In the genomic region with DNA sequence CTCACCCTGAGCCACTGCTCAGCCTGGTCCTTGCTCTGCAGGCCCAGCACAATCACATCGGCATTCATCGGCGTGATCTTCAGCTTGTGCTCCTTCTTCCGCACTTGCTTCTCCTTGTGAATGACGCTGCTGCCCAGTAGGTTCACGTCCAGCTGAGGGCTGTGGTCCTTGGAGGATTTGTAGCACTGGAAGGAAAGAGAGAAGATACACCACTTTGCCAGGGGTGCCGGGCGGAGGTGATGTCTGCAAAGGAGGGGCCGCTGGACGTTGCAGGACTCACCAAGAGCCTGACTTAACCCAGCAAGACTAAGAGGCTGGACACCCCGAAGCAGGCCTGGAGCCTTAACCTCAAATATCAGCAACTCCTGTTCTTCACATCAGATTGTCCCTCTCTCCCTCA, we compare ENCODE assay signal across 1 cellular context.
TF ChIP-seq lines count a peak whose summit lies in the region.

No MANE protein-coding gene starts in this region.

TF ChIP-seq in SK-N-SH treated with all-trans-retinoic acid at 6 μM for 48 hours, 23 proteins besides CTCF, POLR2A, EP300 and RAD21 (continued from another document):
- TF ChIP-seq, protein P1, sequence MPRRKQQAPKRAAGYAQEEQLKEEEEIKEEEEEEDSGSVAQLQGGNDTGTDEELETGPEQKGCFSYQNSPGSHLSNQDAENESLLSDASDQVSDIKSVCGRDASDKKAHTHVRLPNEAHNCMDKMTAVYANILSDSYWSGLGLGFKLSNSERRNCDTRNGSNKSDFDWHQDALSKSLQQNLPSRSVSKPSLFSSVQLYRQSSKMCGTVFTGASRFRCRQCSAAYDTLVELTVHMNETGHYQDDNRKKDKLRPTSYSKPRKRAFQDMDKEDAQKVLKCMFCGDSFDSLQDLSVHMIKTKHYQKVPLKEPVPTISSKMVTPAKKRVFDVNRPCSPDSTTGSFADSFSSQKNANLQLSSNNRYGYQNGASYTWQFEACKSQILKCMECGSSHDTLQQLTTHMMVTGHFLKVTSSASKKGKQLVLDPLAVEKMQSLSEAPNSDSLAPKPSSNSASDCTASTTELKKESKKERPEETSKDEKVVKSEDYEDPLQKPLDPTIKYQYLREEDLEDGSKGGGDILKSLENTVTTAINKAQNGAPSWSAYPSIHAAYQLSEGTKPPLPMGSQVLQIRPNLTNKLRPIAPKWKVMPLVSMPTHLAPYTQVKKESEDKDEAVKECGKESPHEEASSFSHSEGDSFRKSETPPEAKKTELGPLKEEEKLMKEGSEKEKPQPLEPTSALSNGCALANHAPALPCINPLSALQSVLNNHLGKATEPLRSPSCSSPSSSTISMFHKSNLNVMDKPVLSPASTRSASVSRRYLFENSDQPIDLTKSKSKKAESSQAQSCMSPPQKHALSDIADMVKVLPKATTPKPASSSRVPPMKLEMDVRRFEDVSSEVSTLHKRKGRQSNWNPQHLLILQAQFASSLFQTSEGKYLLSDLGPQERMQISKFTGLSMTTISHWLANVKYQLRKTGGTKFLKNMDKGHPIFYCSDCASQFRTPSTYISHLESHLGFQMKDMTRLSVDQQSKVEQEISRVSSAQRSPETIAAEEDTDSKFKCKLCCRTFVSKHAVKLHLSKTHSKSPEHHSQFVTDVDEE (CRISPR knock-in tag; IDR thresholded peaks at IDR 0.05), result no peak
- TF ChIP-seq TOX (CRISPR knock-in tag; IDR thresholded peaks at IDR 0.05; ENCODE audit: borderline replicate concordance), result no peak
TF ChIP-seq in SK-N-SH treated with all-trans-retinoic acid at 6 μM for 48 hours: peak in this region for 0.
